ENCODE assay signal across 1 cellular context in genomic region chr6:28940859-28941680, GRCh38.
TF ChIP-seq lines count a peak whose summit lies in the region.

No MANE protein-coding gene starts in this region.

TF ChIP-seq in HepG2, 621 proteins besides CTCF, POLR2A, EP300 and RAD21 (continued from another document and continues in another):
- TF ChIP-seq CEBPZ (IDR thresholded peaks at IDR 0.05; ENCODE audit: low read length) (no peak), DZIP1 (CRISPR knock-in tag; IDR thresholded peaks at IDR 0.05) (no peak), ZNF446 (CRISPR knock-in tag; IDR thresholded peaks at IDR 0.05) (no peak), NR2F6 (IDR thresholded peaks at IDR 0.05) (0 out of 2 replicates have a peak, but pooled peaks have one; percentile 9), NR2F6 (CRISPR knock-in tag; IDR thresholded peaks at IDR 0.05) (no peak), THAP9 (CRISPR knock-in tag; IDR thresholded peaks at IDR 0.05; ENCODE audit: borderline replicate concordance) (no peak), ZNF451 (CRISPR knock-in tag; IDR thresholded peaks at IDR 0.05) (no peak), SP1 (IDR thresholded peaks at IDR 0.05) (no peak), SP1 (CRISPR knock-in tag; IDR thresholded peaks at IDR 0.05) (no peak), MAFG (CRISPR knock-in tag; IDR thresholded peaks at IDR 0.05) (0 out of 2 replicates have a peak, but pooled peaks have one; percentile 45), PAWR (CRISPR knock-in tag; IDR thresholded peaks at IDR 0.05; ENCODE audit: borderline replicate concordance) (no peak), ZNF326 (CRISPR knock-in tag; IDR thresholded peaks at IDR 0.05; ENCODE audit: borderline replicate concordance) (no peak), TSC22D2 (CRISPR knock-in tag; IDR thresholded peaks at IDR 0.05; ENCODE audit: borderline replicate concordance) (no peak), TOE1 (CRISPR knock-in tag; IDR thresholded peaks at IDR 0.05) (peak; percentile 85; the same call in 1 of the 2 replicates), MXD4 (CRISPR knock-in tag; IDR thresholded peaks at IDR 0.05) (no peak), SAP130 (CRISPR knock-in tag; IDR thresholded peaks at IDR 0.05; ENCODE audit: low read depth) (peak; percentile 50), TERF1 (CRISPR knock-in tag; IDR thresholded peaks at IDR 0.05) (no peak), ETS1 (CRISPR knock-in tag; IDR thresholded peaks at IDR 0.05) (no peak), MLX (CRISPR knock-in tag; IDR thresholded peaks at IDR 0.05) (no peak), SP5 (CRISPR knock-in tag; IDR thresholded peaks at IDR 0.05; ENCODE audit: borderline replicate concordance, low read depth) (no peak; the same call in 1 of the 2 replicates), KMT2A (CRISPR knock-in tag; IDR thresholded peaks at IDR 0.05) (peak; percentile 72; the same call in 1 of the 2 replicates), THRA (CRISPR knock-in tag; IDR thresholded peaks at IDR 0.05; ENCODE audit: borderline replicate concordance) (no peak), ZNF501 (CRISPR knock-in tag; IDR thresholded peaks at IDR 0.05) (peak; percentile 62), SETDB1 (CRISPR knock-in tag; IDR thresholded peaks at IDR 0.05; ENCODE audit: borderline replicate concordance) (no peak), ZNF737 (CRISPR knock-in tag; IDR thresholded peaks at IDR 0.05; ENCODE audit: borderline replicate concordance) (no peak), NBN (conservative IDR thresholded peaks at IDR 0.05) (no peak), SIX1 (CRISPR knock-in tag; IDR thresholded peaks at IDR 0.05; ENCODE audit: borderline replicate concordance) (peak; percentile 83), TCF12 (IDR thresholded peaks at IDR 0.05) (no peak), TCF12 (CRISPR knock-in tag; IDR thresholded peaks at IDR 0.05) (no peak), ARID2 (CRISPR knock-in tag; IDR thresholded peaks at IDR 0.05; ENCODE audit: borderline replicate concordance) (peak; percentile 74), ZSCAN21 (CRISPR knock-in tag; IDR thresholded peaks at IDR 0.05; ENCODE audit: borderline replicate concordance) (peak; percentile 45; the same call in 1 of the 2 replicates), IRF2 (CRISPR knock-in tag; IDR thresholded peaks at IDR 0.05) (peak; percentile 84), ZNF17 (CRISPR knock-in tag; IDR thresholded peaks at IDR 0.05) (no peak), PAX8 (CRISPR knock-in tag; IDR thresholded peaks at IDR 0.05; ENCODE audit: borderline replicate concordance) (no peak), ZNF883 (CRISPR knock-in tag; IDR thresholded peaks at IDR 0.05; ENCODE audit: not compliant biosample characterization) (no peak), EED (CRISPR knock-in tag; IDR thresholded peaks at IDR 0.05) (no peak; the same call in 1 of the 2 replicates), TGIF2 (CRISPR knock-in tag; IDR thresholded peaks at IDR 0.05) (0 out of 2 replicates have a peak, but pooled peaks have one; percentile 45), ZUFSP (CRISPR knock-in tag; IDR thresholded peaks at IDR 0.05; ENCODE audit: borderline replicate concordance) (no peak), DBP (CRISPR knock-in tag; IDR thresholded peaks at IDR 0.05; ENCODE audit: not compliant biosample characterization) (no peak), ZSCAN31 (CRISPR knock-in tag; IDR thresholded peaks at IDR 0.05; ENCODE audit: low read depth) (no peak), ZNF337 (CRISPR knock-in tag; IDR thresholded peaks at IDR 0.05; ENCODE audit: borderline replicate concordance, low read depth) (peak; percentile 56; the same call in 1 of the 2 replicates)
